Comparison of ENCODE assay signal across 11 cellular contexts in the genomic region with DNA sequence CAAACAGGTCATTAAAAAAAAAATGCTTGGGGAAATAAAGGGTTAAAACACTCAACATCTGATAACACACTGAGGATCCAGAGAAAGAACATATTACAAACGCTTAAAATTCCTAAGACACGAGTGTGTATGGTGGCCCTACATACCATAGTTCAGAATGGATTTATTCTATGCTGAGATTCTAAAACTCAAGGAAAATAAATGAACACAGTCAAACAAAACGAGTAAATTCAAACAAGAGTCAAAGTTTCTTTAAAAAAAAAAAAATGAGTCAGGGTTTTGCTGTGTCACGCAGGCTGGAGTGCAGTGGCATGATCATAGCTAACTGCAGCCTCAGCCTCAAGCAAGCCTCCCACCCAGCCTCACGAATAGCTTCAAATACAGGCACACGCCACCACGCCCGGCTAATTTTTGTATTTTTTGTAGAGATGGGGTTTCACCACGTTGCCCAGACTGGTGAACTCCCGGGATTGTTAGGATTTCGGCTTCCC. TPM values are rescaled to one million over a fixed set of nuclear protein-coding genes. Genes with fewer than 3 reads are reported as not detected.
A peak's percentile ranks its signal among the peaks of the same experiment; 100 is the strongest.
DNase-seq lines count a peak whose midpoint lies in the region; ATAC-seq, FAIRE-seq and TF ChIP-seq lines count a peak whose summit lies in the region.
"Had no signal": no experiment of that assay in that cellular context is flagged by ENCODE, and none has a peak within 500 bp of the region (broad histone marks: within the 10 kb centered on the region; RNA-seq: fewer than 3 reads in every experiment).

No MANE protein-coding gene starts in this region.

- H3K79me2 ChIP-seq in K562 (ENCODE audit: control insufficient read depth, insufficient read depth, low read length) (peaks cover 61% of the 10 kb centered on the region), HepG2 (ENCODE audit: insufficient read depth, low read length) (peaks cover 50% of the 10 kb centered on the region)

- H3K4me3 ChIP-seq in K562 (no peak overlapping the region), HepG2 (replicated peaks in 1 of 3; ENCODE audit: insufficient read depth in 1 of 3, low read depth in 2 of 3, low read length in 3 of 3) (no peak overlapping the region), thyroid gland (replicated peaks in 1 of 3) (no peak overlapping the region), uterus (no peak overlapping the region)

- intact Hi-C loops in K562 (cut with micrococcal nuclease): no loop called here
- intact Hi-C loops in HepG2 (cut with micrococcal nuclease; ENCODE audit: unreplicated experiment): no loop called here
- intact Hi-C loops in thyroid gland (cut with DNase I): no loop called here
- intact Hi-C loops in uterus (cut with DNase I; ENCODE audit: low total_unique reads): no loop called here

- no peaks in the 10 kb centered on the region for H3K27me3 ChIP-seq in K562 (ENCODE audit: control insufficient read depth in 2 of 2, insufficient read depth in 2 of 2, low read length in 2 of 2)
- no peaks in the 10 kb centered on the region for H3K27me3 ChIP-seq in HepG2 (ENCODE audit: control insufficient read depth in 1 of 2, insufficient read depth in 2 of 2, low read length in 2 of 2)
- no peaks in the 10 kb centered on the region for H3K27me3 ChIP-seq in thyroid gland
- H3K27me3 ChIP-seq in uterus: no peaks in the 10 kb centered on the region

- H3K27ac ChIP-seq in K562 (ENCODE audit: extremely low read depth, low read depth, low read length) (peak overlapping the region; percentile 42; the same call in 1 of the 3 replicates), HepG2 (ENCODE audit: extremely low read length, insufficient read depth, low read length) (no peak overlapping the region), thyroid gland (peak overlapping the region in 2 of 3 donors; percentile 14 to 51), uterus (peak overlapping the region in 1 of 2 donors; percentile 22)

- POLR2A ChIA-PET in K562 (lab: Yijun Ruan, JAX): interaction anchor here (0.6 to 2.5 kb wide), 6 partner anchors 12 to 76 kb away, joined by 3 to 10 read pairs (median 4); a partner anchor contains a TSS
- POLR2A ChIA-PET in HepG2 (lab: Yijun Ruan, JAX): interaction anchor here (0.9 kb wide), 1 partner anchor 11 kb away, joined by 3 read pairs; no protein-coding TSS in a partner anchor

- no peak overlapping the region for H2AFZ ChIP-seq in K562 (ENCODE audit: low read depth, low read length)
- no peak overlapping the region for H2AFZ ChIP-seq in HepG2 (ENCODE audit: low read length)

- no peak for TF ChIP-seq EP300 in K562 (IDR thresholded peaks at IDR 0.05; ENCODE audit: low read length)
- TF ChIP-seq EP300 in HepG2 (IDR thresholded peaks at IDR 0.05; ENCODE audit: low read depth in 2 of 2, low read length in 2 of 2): no peak
- no peak for TF ChIP-seq EP300 in HepG2 (CRISPR knock-in tag; IDR thresholded peaks at IDR 0.05; ENCODE audit: borderline replicate concordance)

- in situ Hi-C loops in K562 (cut with MboI) (no loop called here), HepG2 (cut with HindIII; ENCODE audit: extremely low pct_ligation_motif_present, low pct_unique_long_range_greater_than_20kb) (no loop called here)

- CTCF ChIA-PET in K562 (lab: Yijun Ruan, JAX; ENCODE audit: low intra/inter-chr PET ratio) (no interaction called here), HepG2 (lab: Yijun Ruan, JAX; ENCODE audit: low intra/inter-chr PET ratio, low total read pairs) (no interaction called here)

- 23% methylated on average over 11 of the region's 11 CpGs for WGBS in K562 (ENCODE audit: insufficient coverage, low coverage, missing lambda C conversion rate)
- 73% methylated on average over 10 of the region's 11 CpGs for WGBS in HepG2 (ENCODE audit: low lambda C conversion rate)
- WGBS in thyroid gland, 2 donors: 46 to 76% methylated on average over 11 of the region's 11 CpGs

- H4K20me1 ChIP-seq in K562 (replicated peaks; ENCODE audit: control insufficient read depth, insufficient read depth, low read length) (no peaks in the 10 kb centered on the region), HepG2 (ENCODE audit: insufficient read depth, low read length) (no peaks in the 10 kb centered on the region)

- peaks cover 40% of the 10 kb centered on the region for H3K36me3 ChIP-seq in K562 (ENCODE audit: control insufficient read depth, insufficient read depth, low read length)
- H3K36me3 ChIP-seq in HepG2 (replicated peaks in 1 of 2; ENCODE audit: control insufficient read depth in 1 of 2, insufficient read depth in 2 of 2, low read length in 2 of 2): peaks cover 14 to 34% of the 10 kb centered on the region in 2 experiments; a peak in 4 of 5 replicates
- peaks cover 4 to 14% of the 10 kb centered on the region in 2 donors for H3K36me3 ChIP-seq in thyroid gland
- no peaks in the 10 kb centered on the region for H3K36me3 ChIP-seq in uterus

- DNase-seq in HT1080 (ENCODE audit: low read depth) (peak; percentile 59), K562 (ENCODE audit: extremely low read depth in 1 of 4, low spot score in 3 of 4) (peak in 1 of 4 experiments; percentile 56), HepG2 (ENCODE audit: low spot score) (no peak), thyroid gland (peak in 1 of 2 donors; percentile 54), NCI-H446 treated with DMSO at 0.1 percent for 48 hours (lab: John Stamatoyannopoulos, UW) (no peak), uterus (no peak)
- DNase-seq: activated CD4-positive, CD25-positive, alpha-beta regulatory T cell treated with anti-CD3 and anti-CD28 coated beads, Interleukin-2, amount 50 U/mL, for 72 hours; effector CD4-positive, alpha-beta T cell; Right ventricle myocardium superior; stimulated activated CD4-positive, alpha-beta T cell treated with anti-CD3 and anti-CD28 coated beads, Interleukin-4, amount 100 ng/mL, for 4 hours had no signal

- TF ChIP-seq CTCF in K562 (IDR thresholded peaks at IDR 0.05 in 2 of 3, conservative IDR thresholded peaks at IDR 0.05 in 1 of 3; ENCODE audit: insufficient read depth in 2 of 3, low read depth in 1 of 3, low read length in 3 of 3): no peak
- no peak for TF ChIP-seq CTCF in HepG2 (CRISPR knock-in tag; IDR thresholded peaks at IDR 0.05)
- no peak for TF ChIP-seq CTCF in thyroid gland (IDR thresholded peaks at IDR 0.05)
- no peak for TF ChIP-seq CTCF in uterus (IDR thresholded peaks at IDR 0.05)

- TF ChIP-seq RAD21 in K562 (CRISPR knock-in tag; conservative IDR thresholded peaks at IDR 0.05 in 1 of 2, IDR thresholded peaks at IDR 0.05 in 1 of 2) (no peak), HepG2 (CRISPR knock-in tag; IDR thresholded peaks at IDR 0.05) (no peak)

- H3K9me1 ChIP-seq in K562 (ENCODE audit: control insufficient read depth, insufficient read depth, low read length): no peaks in the 10 kb centered on the region

- peak; percentile 80 for ATAC-seq in K562
- ATAC-seq in HepG2: peak; percentile 33; the same call in 2 of the 3 replicates
- ATAC-seq in HG02623 (IDR thresholded peaks at IDR 0.05; ENCODE audit: unreplicated experiment): no peak

- H3K9ac ChIP-seq in K562 (ENCODE audit: insufficient read depth in 1 of 2, low read depth in 2 of 2, low read length in 2 of 2): peak overlapping the region in 1 of 2 experiments; percentile 26; a peak in 1 of 4 replicates
- no peak overlapping the region for H3K9ac ChIP-seq in HepG2 (ENCODE audit: insufficient read depth, low read depth, low read length)

- FAIRE-seq in K562 (lab: Jason Lieb, UNC) (peak; percentile 65), HepG2 (lab: Jason Lieb, UNC) (no peak)

- H3K4me2 ChIP-seq in K562 (ENCODE audit: insufficient read depth, low read length): no peak overlapping the region
- H3K4me2 ChIP-seq in HepG2 (ENCODE audit: low read depth, low read length): no peak overlapping the region

- H3K4me1 ChIP-seq in K562 (replicated peaks in 1 of 2; ENCODE audit: control insufficient read depth in 2 of 2, insufficient read depth in 2 of 2, low read length in 2 of 2) (peaks cover 0 to 6% of the 10 kb centered on the region in 2 experiments; a peak in 3 of 5 replicates), HepG2 (ENCODE audit: insufficient read depth, low read length) (peaks cover 9% of the 10 kb centered on the region), thyroid gland (peaks cover 19 to 22% of the 10 kb centered on the region in 2 donors), uterus (no peaks in the 10 kb centered on the region)

- no peaks in the 10 kb centered on the region for H3K9me3 ChIP-seq in K562 (replicated peaks; ENCODE audit: control insufficient read depth, insufficient read depth, low read depth, low read length)
- H3K9me3 ChIP-seq in HepG2 (ENCODE audit: low read length): no peaks in the 10 kb centered on the region
- H3K9me3 ChIP-seq in thyroid gland: no peaks in the 10 kb centered on the region
- H3K9me3 ChIP-seq in uterus: no peaks in the 10 kb centered on the region

- no peak for TF ChIP-seq POLR2A in K562 (conservative IDR thresholded peaks at IDR 0.05)
- TF ChIP-seq POLR2A in HepG2 (IDR thresholded peaks at IDR 0.05; ENCODE audit: insufficient read depth in 1 of 2, low read depth in 2 of 2, low read length in 2 of 2): no peak
- TF ChIP-seq POLR2A in thyroid gland (IDR thresholded peaks at IDR 0.05): no peak
- TF ChIP-seq POLR2A in uterus (IDR thresholded peaks at IDR 0.05): no peak

- BruUV-seq in K562 (replicated peaks; lab: Mats Ljungman, UMichigan): no TSS peak
- no TSS peak for BruUV-seq in HepG2 (replicated peaks; lab: Mats Ljungman, UMichigan)

RNA-seq across cellular contexts. Expression of a gene that starts 17.4 kb away (rescaled TPM):
- total RNA-seq in HT1080 (2014; rRNA removed; shearing (Covaris generic)): 82.8 and 88.5 TPM in 2 replicates
- polyA plus RNA-seq in HT1080 (2015; cell fraction: cytosol; rRNA removed): 77.2 and 86.3 TPM in 2 replicates
- 30.8 and 31.9 TPM in 2 replicates for polyA plus RNA-seq in HT1080 (2015; cell fraction: nucleus; rRNA removed)
- 33.0 TPM in 2 replicates for total RNA-seq in K562 (2011; cell fraction: chromatin; rRNA removed; ENCODE audit: low replicate concordance)
- total RNA-seq in K562 (2011; cell fraction: nucleolus; rRNA removed): 17.5 and 19.2 TPM in 2 replicates
- total RNA-seq in K562 (2011; cell fraction: nucleoplasm; rRNA removed): 28.4 and 41.1 TPM in 2 replicates
- total RNA-seq in K562 (2014; rRNA removed) (23.2 and 24.7 TPM in 2 replicates), K562 (2014; rRNA removed; fragmentation: Illumina TruSeq; extraction: Trizol) (30.0 and 31.2 TPM in 2 replicates), K562 (2015; rRNA removed; fragmentation: Illumina TruSeq; extraction: Trizol) (29.2 and 30.2 TPM in 2 replicates), K562 (2021) (22.1 and 23.9 TPM in 2 replicates), HepG2 (2016; rRNA removed; fragmentation: Illumina TruSeq; extraction: Trizol) (54.2 and 66.2 TPM in 2 replicates), thyroid gland (100 to 1,000 TPM in 2 of 4 donors, 10 to 100 TPM in 2; 89.6 to 140 (median 98.7) TPM), uterus (100 to 1,000 TPM in 1 of 4 donors, 10 to 100 TPM in 3; 34.6 to 118 (median 57.3) TPM)
- polyA plus RNA-seq in K562 (2011; rRNA removed) (32.0 and 40.2 TPM in 2 replicates), K562 (2014; fragmentation: Illumina TruSeq; extraction: Trizol) (26.5 and 27.3 TPM in 2 replicates), K562 (2014; fragmentation: Nextera tagmentation; extraction: Ambion mirVana) (10 to 100 TPM; 13.1 to 17.7 TPM), K562 (2014; rRNA removed) (24.3 and 26.1 TPM in 2 replicates), HepG2 (2011; rRNA removed) (42.3 and 47.4 TPM in 2 replicates)
- 18.8 and 29.0 TPM in 2 replicates for polyA plus RNA-seq in K562 (2011; cell fraction: cytosol; rRNA removed)
- polyA plus RNA-seq in K562 (2011; cell fraction: nucleus; rRNA removed): 5.0 and 5.4 TPM in 2 replicates
- polyA plus RNA-seq in K562 (2012): 14.3 and 18.9 TPM in 2 replicates
- polyA minus RNA-seq in K562 (2011; rRNA and poly(A)+ RNA removed): 46.6 and 50.1 TPM in 2 replicates
- 17.0 and 17.5 TPM in 2 replicates for polyA minus RNA-seq in K562 (2011; cell fraction: cytosol; rRNA and poly(A)+ RNA removed)
- polyA minus RNA-seq in K562 (2011; cell fraction: nucleus; rRNA and poly(A)+ RNA removed): 4.3 and 5.8 TPM in 2 replicates
- 6.4 and 7.7 TPM in 2 replicates for total RNA-seq in HepG2 (2016; cell fraction: cytosol; rRNA removed; fragmentation: Illumina TruSeq; extraction: Trizol; ENCODE audit: low read depth)
- 55.2 and 65.5 TPM in 2 replicates for total RNA-seq in HepG2 (2016; cell fraction: insoluble cytoplasmic fraction; rRNA removed; fragmentation: Illumina TruSeq; extraction: Trizol)
- 35.0 and 35.8 TPM in 2 replicates for total RNA-seq in HepG2 (2016; cell fraction: membrane; rRNA removed; fragmentation: Illumina TruSeq; extraction: Trizol)
- 21.6 and 23.7 TPM in 2 replicates for total RNA-seq in HepG2 (2016; cell fraction: nucleus; rRNA removed; fragmentation: Illumina TruSeq; extraction: Trizol)
- polyA plus RNA-seq in HepG2 (2011; cell fraction: cytosol; rRNA removed): 32.4 and 45.6 TPM in 2 replicates
- polyA plus RNA-seq in HepG2 (2011; cell fraction: nucleus; rRNA removed): 7.9 and 11.0 TPM in 2 replicates
- polyA plus RNA-seq in HepG2 (2012): 27.3 and 28.9 TPM in 2 replicates
- polyA plus RNA-seq in HepG2 (2016; cell fraction: cytosol; fragmentation: Illumina TruSeq; extraction: Trizol; ENCODE audit: low read depth): 3.5 and 3.6 TPM in 2 replicates
- polyA plus RNA-seq in HepG2 (2016; cell fraction: insoluble cytoplasmic fraction; fragmentation: Illumina TruSeq; extraction: Trizol; ENCODE audit: low read depth): 56.6 and 59.0 TPM in 2 replicates
- polyA plus RNA-seq in HepG2 (2016; cell fraction: membrane; fragmentation: Illumina TruSeq; extraction: Trizol; ENCODE audit: low read depth): 19.4 and 19.8 TPM in 2 replicates
- polyA plus RNA-seq in HepG2 (2016; cell fraction: nucleus; fragmentation: Illumina TruSeq; extraction: Trizol; ENCODE audit: insufficient read depth, low read depth): 30.2 and 30.5 TPM in 2 replicates
- polyA minus RNA-seq in HepG2 (2011; rRNA and poly(A)+ RNA removed; ENCODE audit: low replicate concordance): 31.9 and 49.0 TPM in 2 replicates
- polyA minus RNA-seq in HepG2 (2011; cell fraction: cytosol; rRNA and poly(A)+ RNA removed): 31.0 and 34.3 TPM in 2 replicates
- 13.8 and 19.4 TPM in 2 replicates for polyA minus RNA-seq in HepG2 (2011; cell fraction: nucleus; rRNA and poly(A)+ RNA removed)

RNA-seq across cellular contexts. Expression of a gene that starts 38.6 kb away (rescaled TPM):
- total RNA-seq in HT1080 (2014; rRNA removed; shearing (Covaris generic)): 320 and 381 TPM in 2 replicates
- 1,510 and 1,682 TPM in 2 replicates for polyA plus RNA-seq in HT1080 (2015; cell fraction: cytosol; rRNA removed)
- 932 and 1,047 TPM in 2 replicates for polyA plus RNA-seq in HT1080 (2015; cell fraction: nucleus; rRNA removed)
- 89.4 and 152 TPM in 2 replicates for total RNA-seq in K562 (2011; cell fraction: chromatin; rRNA removed; ENCODE audit: low replicate concordance)
- total RNA-seq in K562 (2011; cell fraction: nucleolus; rRNA removed): 61.4 and 88.2 TPM in 2 replicates
- 127 and 150 TPM in 2 replicates for total RNA-seq in K562 (2011; cell fraction: nucleoplasm; rRNA removed)
- total RNA-seq in K562 (2014; rRNA removed) (234 and 310 TPM in 2 replicates), K562 (2014; rRNA removed; fragmentation: Illumina TruSeq; extraction: Trizol) (184 and 193 TPM in 2 replicates), K562 (2015; rRNA removed; fragmentation: Illumina TruSeq; extraction: Trizol) (224 TPM in 2 replicates), K562 (2021) (466 and 488 TPM in 2 replicates), HepG2 (2016; rRNA removed; fragmentation: Illumina TruSeq; extraction: Trizol) (256 and 504 TPM in 2 replicates), thyroid gland (1,000 to 10,000 TPM in 1 of 4 donors, 100 to 1,000 TPM in 3; 553 to 1,135 (median 724) TPM), uterus (100 to 1,000 TPM; 390 to 894 (median 580) TPM)
- polyA plus RNA-seq in K562 (2011; rRNA removed) (480 and 622 TPM in 2 replicates), K562 (2014; fragmentation: Illumina TruSeq; extraction: Trizol) (402 and 448 TPM in 2 replicates), K562 (2014; fragmentation: Nextera tagmentation; extraction: Ambion mirVana) (100 to 1,000 TPM; 323 to 513 TPM), K562 (2014; rRNA removed) (576 and 727 TPM in 2 replicates), HepG2 (2011; rRNA removed) (249 and 335 TPM in 2 replicates)
- 198 and 388 TPM in 2 replicates for polyA plus RNA-seq in K562 (2011; cell fraction: cytosol; rRNA removed)
- 77.5 and 131 TPM in 2 replicates for polyA plus RNA-seq in K562 (2011; cell fraction: nucleus; rRNA removed)
- 300 and 685 TPM in 2 replicates for polyA plus RNA-seq in K562 (2012)
- polyA minus RNA-seq in K562 (2011; rRNA and poly(A)+ RNA removed): 684 and 865 TPM in 2 replicates
- 251 and 367 TPM in 2 replicates for polyA minus RNA-seq in K562 (2011; cell fraction: cytosol; rRNA and poly(A)+ RNA removed)
- 34.3 and 69.4 TPM in 2 replicates for polyA minus RNA-seq in K562 (2011; cell fraction: nucleus; rRNA and poly(A)+ RNA removed)
- total RNA-seq in HepG2 (2016; cell fraction: cytosol; rRNA removed; fragmentation: Illumina TruSeq; extraction: Trizol; ENCODE audit: low read depth): 47.1 and 52.6 TPM in 2 replicates
- total RNA-seq in HepG2 (2016; cell fraction: insoluble cytoplasmic fraction; rRNA removed; fragmentation: Illumina TruSeq; extraction: Trizol): 277 and 538 TPM in 2 replicates
- 139 and 150 TPM in 2 replicates for total RNA-seq in HepG2 (2016; cell fraction: membrane; rRNA removed; fragmentation: Illumina TruSeq; extraction: Trizol)
- 149 and 165 TPM in 2 replicates for total RNA-seq in HepG2 (2016; cell fraction: nucleus; rRNA removed; fragmentation: Illumina TruSeq; extraction: Trizol)
- 317 and 360 TPM in 2 replicates for polyA plus RNA-seq in HepG2 (2011; cell fraction: cytosol; rRNA removed)
- 61.1 and 72.7 TPM in 2 replicates for polyA plus RNA-seq in HepG2 (2011; cell fraction: nucleus; rRNA removed)
- 349 and 597 TPM in 2 replicates for polyA plus RNA-seq in HepG2 (2012)
- 53.7 and 53.8 TPM in 2 replicates for polyA plus RNA-seq in HepG2 (2016; cell fraction: cytosol; fragmentation: Illumina TruSeq; extraction: Trizol; ENCODE audit: low read depth)
- 882 and 909 TPM in 2 replicates for polyA plus RNA-seq in HepG2 (2016; cell fraction: insoluble cytoplasmic fraction; fragmentation: Illumina TruSeq; extraction: Trizol; ENCODE audit: low read depth)
- 149 and 156 TPM in 2 replicates for polyA plus RNA-seq in HepG2 (2016; cell fraction: membrane; fragmentation: Illumina TruSeq; extraction: Trizol; ENCODE audit: low read depth)
- polyA plus RNA-seq in HepG2 (2016; cell fraction: nucleus; fragmentation: Illumina TruSeq; extraction: Trizol; ENCODE audit: insufficient read depth, low read depth): 279 and 293 TPM in 2 replicates
- 266 and 357 TPM in 2 replicates for polyA minus RNA-seq in HepG2 (2011; rRNA and poly(A)+ RNA removed; ENCODE audit: low replicate concordance)
- polyA minus RNA-seq in HepG2 (2011; cell fraction: cytosol; rRNA and poly(A)+ RNA removed): 327 and 341 TPM in 2 replicates
- 88.1 and 126 TPM in 2 replicates for polyA minus RNA-seq in HepG2 (2011; cell fraction: nucleus; rRNA and poly(A)+ RNA removed)

RNA-seq across cellular contexts. Expression of a gene that starts 53.8 kb away (rescaled TPM):
- total RNA-seq in HT1080 (2014; rRNA removed; shearing (Covaris generic)): 50.6 and 61.0 TPM in 2 replicates
- polyA plus RNA-seq in HT1080 (2015; cell fraction: cytosol; rRNA removed): 64.0 and 68.4 TPM in 2 replicates
- polyA plus RNA-seq in HT1080 (2015; cell fraction: nucleus; rRNA removed): 97.1 and 98.5 TPM in 2 replicates
- 62.3 and 168 TPM in 2 replicates for total RNA-seq in K562 (2011; cell fraction: chromatin; rRNA removed; ENCODE audit: low replicate concordance)
- total RNA-seq in K562 (2011; cell fraction: nucleolus; rRNA removed): 61.3 and 72.2 TPM in 2 replicates
- total RNA-seq in K562 (2011; cell fraction: nucleoplasm; rRNA removed): 63.9 and 80.0 TPM in 2 replicates
- total RNA-seq in K562 (2014; rRNA removed): 11.6 and 16.2 TPM in 2 replicates
- 5.1 and 9.1 TPM in 2 replicates for total RNA-seq in K562 (2014; rRNA removed; fragmentation: Illumina TruSeq; extraction: Trizol)
- total RNA-seq in K562 (2015; rRNA removed; fragmentation: Illumina TruSeq; extraction: Trizol): 9.3 and 11.6 TPM in 2 replicates
- total RNA-seq in K562 (2021): 31.4 and 32.5 TPM in 2 replicates
- 14.8 and 19.1 TPM in 2 replicates for polyA plus RNA-seq in K562 (2011; rRNA removed)
- polyA plus RNA-seq in K562 (2011; cell fraction: cytosol; rRNA removed): 10.3 and 16.8 TPM in 2 replicates
- polyA plus RNA-seq in K562 (2011; cell fraction: nucleus; rRNA removed): 42.0 and 49.2 TPM in 2 replicates
- 20.0 and 32.7 TPM in 2 replicates for polyA plus RNA-seq in K562 (2012)
- 16.4 and 20.3 TPM in 2 replicates for polyA plus RNA-seq in K562 (2014; fragmentation: Illumina TruSeq; extraction: Trizol)
- under 1 TPM; 0.46 to 0.78 TPM for polyA plus RNA-seq in K562 (2014; fragmentation: Nextera tagmentation; extraction: Ambion mirVana)
- polyA plus RNA-seq in K562 (2014; rRNA removed): 12.7 and 16.6 TPM in 2 replicates
- polyA minus RNA-seq in K562 (2011; rRNA and poly(A)+ RNA removed): 29.7 and 38.7 TPM in 2 replicates
- 24.1 and 28.1 TPM in 2 replicates for polyA minus RNA-seq in K562 (2011; cell fraction: cytosol; rRNA and poly(A)+ RNA removed)
- polyA minus RNA-seq in K562 (2011; cell fraction: nucleus; rRNA and poly(A)+ RNA removed): 19.0 and 27.8 TPM in 2 replicates
- 22.7 and 27.9 TPM in 2 replicates for total RNA-seq in HepG2 (2016; rRNA removed; fragmentation: Illumina TruSeq; extraction: Trizol)
- total RNA-seq in HepG2 (2016; cell fraction: cytosol; rRNA removed; fragmentation: Illumina TruSeq; extraction: Trizol; ENCODE audit: low read depth): 4.3 and 4.7 TPM in 2 replicates
- 22.1 and 22.8 TPM in 2 replicates for total RNA-seq in HepG2 (2016; cell fraction: insoluble cytoplasmic fraction; rRNA removed; fragmentation: Illumina TruSeq; extraction: Trizol)
- 12.6 and 13.8 TPM in 2 replicates for total RNA-seq in HepG2 (2016; cell fraction: membrane; rRNA removed; fragmentation: Illumina TruSeq; extraction: Trizol)
- total RNA-seq in HepG2 (2016; cell fraction: nucleus; rRNA removed; fragmentation: Illumina TruSeq; extraction: Trizol): 16.9 TPM in 2 replicates
- 40.8 and 59.8 TPM in 2 replicates for polyA plus RNA-seq in HepG2 (2011; rRNA removed)
- polyA plus RNA-seq in HepG2 (2011; cell fraction: cytosol; rRNA removed): 29.8 and 37.1 TPM in 2 replicates
- polyA plus RNA-seq in HepG2 (2011; cell fraction: nucleus; rRNA removed): 69.2 and 76.6 TPM in 2 replicates
- polyA plus RNA-seq in HepG2 (2012): 26.4 and 32.7 TPM in 2 replicates
- polyA plus RNA-seq in HepG2 (2016; cell fraction: cytosol; fragmentation: Illumina TruSeq; extraction: Trizol; ENCODE audit: low read depth): 3.1 and 3.2 TPM in 2 replicates
- polyA plus RNA-seq in HepG2 (2016; cell fraction: insoluble cytoplasmic fraction; fragmentation: Illumina TruSeq; extraction: Trizol; ENCODE audit: low read depth): 24.4 and 30.4 TPM in 2 replicates
- polyA plus RNA-seq in HepG2 (2016; cell fraction: membrane; fragmentation: Illumina TruSeq; extraction: Trizol; ENCODE audit: low read depth): 10.0 and 10.4 TPM in 2 replicates
- 33.4 and 38.4 TPM in 2 replicates for polyA plus RNA-seq in HepG2 (2016; cell fraction: nucleus; fragmentation: Illumina TruSeq; extraction: Trizol; ENCODE audit: insufficient read depth, low read depth)
- polyA minus RNA-seq in HepG2 (2011; rRNA and poly(A)+ RNA removed; ENCODE audit: low replicate concordance): 118 and 247 TPM in 2 replicates
- polyA minus RNA-seq in HepG2 (2011; cell fraction: cytosol; rRNA and poly(A)+ RNA removed): 37.2 and 50.5 TPM in 2 replicates
- polyA minus RNA-seq in HepG2 (2011; cell fraction: nucleus; rRNA and poly(A)+ RNA removed): 49.2 and 53.7 TPM in 2 replicates
- total RNA-seq in thyroid gland: 100 to 1,000 TPM; 103 to 145 (median 121) TPM
- 100 to 1,000 TPM in 2 of 4 donors, 10 to 100 TPM in 2; 89.1 to 276 (median 116) TPM for total RNA-seq in uterus
